ENCODE assay signal across 9 cellular contexts in the genomic region with DNA sequence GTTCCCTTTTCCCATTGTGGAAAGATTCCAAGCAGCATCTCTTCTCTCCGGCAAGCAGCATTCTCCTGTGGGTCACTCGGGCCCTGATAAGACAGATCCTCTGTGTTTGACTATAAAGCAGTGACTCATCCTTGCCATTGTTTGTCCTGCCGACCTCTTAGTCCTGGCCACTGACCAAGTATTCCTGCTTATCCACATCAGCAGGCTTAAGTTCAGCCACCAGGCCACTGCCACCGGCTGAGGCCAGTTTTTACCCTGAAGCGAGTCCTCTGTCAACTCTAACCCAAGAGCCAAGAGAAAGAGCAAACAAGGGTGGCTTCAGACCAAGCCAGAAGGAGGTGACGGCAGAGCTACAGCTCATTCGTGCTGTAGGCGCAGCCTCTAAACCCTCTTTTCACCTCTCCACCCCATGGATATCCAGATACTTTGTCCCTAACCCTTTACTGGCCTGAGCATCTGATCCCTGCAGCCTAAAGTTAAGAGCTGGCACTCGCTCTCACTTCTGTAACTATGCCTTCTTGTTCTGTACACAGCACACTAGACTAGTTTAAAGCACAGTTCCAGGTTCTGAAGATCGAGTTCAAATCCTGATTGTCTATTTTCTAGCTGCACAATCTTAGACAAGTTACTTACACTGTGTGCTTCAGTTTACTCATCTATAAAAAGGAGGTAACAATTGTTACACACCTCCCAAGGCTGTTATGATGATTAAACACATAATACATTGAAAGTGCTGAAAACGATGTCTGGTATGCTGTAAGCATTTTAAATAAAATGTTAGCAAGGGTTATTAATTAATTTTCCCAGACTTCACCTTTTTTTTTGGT. TPM values are rescaled to one million over a fixed set of nuclear protein-coding genes. Genes with fewer than 3 reads are reported as not detected.
DNase-seq lines count a peak whose midpoint lies in the region; ATAC-seq and TF ChIP-seq lines count a peak whose summit lies in the region.
"Had no signal": no experiment of that assay in that cellular context is flagged by ENCODE, and none has a peak within 500 bp of the region (broad histone marks: within the 10 kb centered on the region; RNA-seq: fewer than 3 reads in every experiment).

No MANE protein-coding gene starts in this region.

- 17 to 34% (median 32%) methylated on average over 11 of the region's 11 CpGs for WGBS in stomach, 5 donors

- H3K9ac ChIP-seq in HUES6 (ENCODE audit: low read length) (peak overlapping the region; percentile 80), iPS-20b (ENCODE audit: low read depth, low read length) (peak overlapping the region; percentile 72; the same call in 1 of the 2 replicates)

- H3K36me3 ChIP-seq in HUES6 (ENCODE audit: control insufficient read depth, insufficient read depth, low read length) (no peaks in the 10 kb centered on the region), iPS-20b (ENCODE audit: insufficient read depth, low read depth, low read length) (no peaks in the 10 kb centered on the region), stomach (no peaks in the 10 kb centered on the region)

- no peaks in the 10 kb centered on the region for H3K27me3 ChIP-seq in HUES6 (ENCODE audit: control insufficient read depth, insufficient read depth, low read length)
- H3K27me3 ChIP-seq in iPS-20b (ENCODE audit: insufficient read depth, low read length): no peaks in the 10 kb centered on the region
- no peaks in the 10 kb centered on the region for H3K27me3 ChIP-seq in stomach

- peak overlapping the region; percentile 71 for H3K27ac ChIP-seq in HUES6 (ENCODE audit: low read depth, low read length)
- peak overlapping the region; percentile 72 for H3K27ac ChIP-seq in angular gyrus (ENCODE audit: low read depth, low read length)
- H3K27ac ChIP-seq in iPS-20b (ENCODE audit: low read length): peak overlapping the region; percentile 80
- peak overlapping the region in 4 of 5 donors; percentile 19 to 57 (median 37) for H3K27ac ChIP-seq in stomach
- H3K27ac ChIP-seq: epithelial cell of prostate had no signal

- DNase-seq in stomach (peak; percentile 82), epidermal melanocyte (ENCODE audit: insufficient read length, low spot score) (no peak)
- DNase-seq in activated CD4-positive, alpha-beta T cell treated with anti-CD3 and anti-CD28 coated beads, Interleukin-2, amount 50 U/mL, for 1 hour: no peak

- intact Hi-C loops in stomach (cut with DNase I; ENCODE audit: low total_unique reads): no loop called here

- no peak for TF ChIP-seq CTCF in stomach (IDR thresholded peaks at IDR 0.05)

- no peak for TF ChIP-seq EP300 in stomach (IDR thresholded peaks at IDR 0.05)

- H3K4me1 ChIP-seq in HUES6 (ENCODE audit: control insufficient read depth, insufficient read depth, low read length): peaks cover 26% of the 10 kb centered on the region
- H3K4me1 ChIP-seq in iPS-20b (ENCODE audit: insufficient read depth, low read length): peaks cover 22% of the 10 kb centered on the region
- H3K4me1 ChIP-seq in stomach: peaks cover 10 to 17% (median 13%) of the 10 kb centered on the region in 4 donors

- H3K9me3 ChIP-seq in HUES6 (ENCODE audit: control insufficient read depth, insufficient read depth, low read depth, low read length) (no peaks in the 10 kb centered on the region), iPS-20b (ENCODE audit: insufficient read depth, low read depth, low read length) (no peaks in the 10 kb centered on the region), stomach (no peaks in the 10 kb centered on the region)

- H3K4me3 ChIP-seq in HUES6 (ENCODE audit: low read depth, low read length) (peak overlapping the region; percentile 41), iPS-20b (ENCODE audit: low read length) (peak overlapping the region; percentile 21; the same call in 1 of the 2 replicates), stomach (no peak overlapping the region)

- no peak for ATAC-seq in GM19455 (IDR thresholded peaks at IDR 0.05; ENCODE audit: unreplicated experiment)
- ATAC-seq in HG03469 (IDR thresholded peaks at IDR 0.05; ENCODE audit: unreplicated experiment): no peak

- TF ChIP-seq POLR2A in stomach (IDR thresholded peaks at IDR 0.05): no peak

RNA-seq across cellular contexts. Expression of a gene that starts 31.0 kb away (rescaled TPM):
- total RNA-seq in stomach: 10 to 100 TPM in 4 of 5 donors, 1 to 10 TPM in 1; 5.8 to 69.5 (median 34.9) TPM
- polyA plus RNA-seq in stomach: 10 to 100 TPM in 2 of 3 donors, 1 to 10 TPM in 1; 7.8 to 15.4 (median 10.5) TPM

Comparison
In these comparisons a context has a peak if more than half of its experiments do, and no peak if none do; other contexts are left out.
1. H3K4me3 ChIP-seq: peak in HUES6 (single experiment) and iPS-20b (single experiment); none in stomach (0 of 4).
2. Peak in every context shown above with its lines, with median percentiles within 50 percentile points of each other: H3K27ac ChIP-seq.